1 cellular context compared by ENCODE assay signal in genomic region chr6:31834704-31835375, GRCh38.
TF ChIP-seq lines count a peak whose summit lies in the region.

No MANE protein-coding gene starts in this region.

TF ChIP-seq in HepG2, 621 proteins besides CTCF, POLR2A, EP300 and RAD21 (continued from another document and continues in another):
- TF ChIP-seq ZBTB34 (CRISPR knock-in tag; IDR thresholded peaks at IDR 0.05) (no peak), RERE (CRISPR knock-in tag; IDR thresholded peaks at IDR 0.05; ENCODE audit: low read depth) (peak; percentile 65; the same call in 1 of the 2 replicates), ISL2 (CRISPR knock-in tag; IDR thresholded peaks at IDR 0.05) (peak; percentile 43), DR1 (CRISPR knock-in tag; IDR thresholded peaks at IDR 0.05) (peak; percentile 100), GFI1 (CRISPR knock-in tag; IDR thresholded peaks at IDR 0.05; ENCODE audit: borderline replicate concordance) (0 out of 2 replicates have a peak, but pooled peaks have one; percentile 15), ARNT (IDR thresholded peaks at IDR 0.05) (no peak), BRCA1 (CRISPR knock-in tag; IDR thresholded peaks at IDR 0.05) (peak; percentile 60; the same call in 1 of the 2 replicates), POGK (CRISPR knock-in tag; conservative IDR thresholded peaks at IDR 0.05) (peak; percentile 71), SMYD3 (CRISPR knock-in tag; IDR thresholded peaks at IDR 0.05) (peak; percentile 84; the same call in 1 of the 2 replicates), MIXL1 (CRISPR knock-in tag; IDR thresholded peaks at IDR 0.05) (no peak), HOXD1 (CRISPR knock-in tag; IDR thresholded peaks at IDR 0.05) (peak; percentile 48; the same call in 1 of the 2 replicates), TFDP2 (CRISPR knock-in tag; IDR thresholded peaks at IDR 0.05) (no peak), ZNF225 (CRISPR knock-in tag; IDR thresholded peaks at IDR 0.05) (0 out of 2 replicates have a peak, but pooled peaks have one; percentile 62), ZNF530 (CRISPR knock-in tag; IDR thresholded peaks at IDR 0.05; ENCODE audit: low read depth) (peak; percentile 32; the same call in 1 of the 2 replicates), ZNF577 (CRISPR knock-in tag; IDR thresholded peaks at IDR 0.05; ENCODE audit: borderline replicate concordance, low read depth) (no peak; the same call in 1 of the 2 replicates), ZGPAT (CRISPR knock-in tag; IDR thresholded peaks at IDR 0.05) (peak; percentile 83), GATAD2A (CRISPR knock-in tag; IDR thresholded peaks at IDR 0.05) (peak; percentile 38), RFX5 (IDR thresholded peaks at IDR 0.05; ENCODE audit: low read depth, low read length) (no peak), PHF21A (CRISPR knock-in tag; IDR thresholded peaks at IDR 0.05) (peak; percentile 61), ARNT2 (CRISPR knock-in tag; IDR thresholded peaks at IDR 0.05; ENCODE audit: low read depth) (no peak), MIER2 (CRISPR knock-in tag; IDR thresholded peaks at IDR 0.05) (no peak; the same call in 1 of the 2 replicates), ZNF251 (CRISPR knock-in tag; IDR thresholded peaks at IDR 0.05) (peak; percentile 89; the same call in 1 of the 2 replicates), ATF4 (CRISPR knock-in tag; IDR thresholded peaks at IDR 0.05) (peak in 1 of 2 experiments; percentile 59; a peak in 1 of 4 replicates), USF2 (IDR thresholded peaks at IDR 0.05; ENCODE audit: low read depth, low read length) (no peak), USF2 (CRISPR knock-in tag; IDR thresholded peaks at IDR 0.05; ENCODE audit: borderline replicate concordance) (no peak), NCOA2 (CRISPR knock-in tag; IDR thresholded peaks at IDR 0.05) (no peak), ZHX2 (IDR thresholded peaks at IDR 0.05; ENCODE audit: low read depth) (peak; percentile 89), ZHX2 (CRISPR knock-in tag; IDR thresholded peaks at IDR 0.05; ENCODE audit: borderline replicate concordance) (peak; percentile 96; the same call in 1 of the 2 replicates), FIP1L1 (IDR thresholded peaks at IDR 0.05; ENCODE audit: borderline replicate concordance, insufficient read depth, low read depth, low read length) (no peak; the same call in 1 of the 2 replicates), ZNF776 (CRISPR knock-in tag; IDR thresholded peaks at IDR 0.05) (peak; percentile 59; the same call in 1 of the 2 replicates), RFXAP (CRISPR knock-in tag; IDR thresholded peaks at IDR 0.05; ENCODE audit: borderline replicate concordance) (peak; percentile 88), ZBTB43 (CRISPR knock-in tag; conservative IDR thresholded peaks at IDR 0.05) (peak; percentile 78), ZNF766 (CRISPR knock-in tag; IDR thresholded peaks at IDR 0.05; ENCODE audit: borderline replicate concordance) (peak; percentile 84), ZNF605 (CRISPR knock-in tag; IDR thresholded peaks at IDR 0.05) (no peak; the same call in 1 of the 2 replicates), ZSCAN22 (CRISPR knock-in tag; IDR thresholded peaks at IDR 0.05) (no peak), NFE2L2 (IDR thresholded peaks at IDR 0.05; ENCODE audit: low read length) (no peak), ZNF83 (CRISPR knock-in tag; IDR thresholded peaks at IDR 0.05; ENCODE audit: borderline replicate concordance) (no peak), SYNCRIP (IDR thresholded peaks at IDR 0.05; ENCODE audit: insufficient read depth, low read depth, low read length) (no peak)
